22 cellular contexts compared by ENCODE assay signal in the genomic region with DNA sequence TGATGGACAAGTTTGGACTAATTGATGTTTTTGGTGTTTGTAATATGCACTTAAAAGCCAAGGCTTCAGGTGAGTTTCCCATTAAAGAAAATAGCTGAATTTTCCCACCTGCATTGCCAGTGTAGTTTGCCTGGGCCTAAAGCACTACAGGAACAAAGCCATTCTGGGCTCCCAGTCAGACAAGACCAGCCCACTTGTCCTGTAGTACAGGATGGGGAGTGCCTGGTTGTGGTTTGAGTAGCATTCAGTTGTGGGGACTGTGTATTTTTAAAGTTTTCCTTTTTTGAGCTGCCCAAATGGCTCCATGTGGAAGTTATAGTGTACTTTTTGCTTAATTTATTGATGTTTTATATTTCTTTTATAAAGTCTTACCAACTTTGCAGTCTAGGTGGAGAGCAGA.
"Had no signal": no experiment of that assay in that cellular context is flagged by ENCODE, and none has a peak within 500 bp of the region (broad histone marks: within the 10 kb centered on the region; RNA-seq: fewer than 3 reads in every experiment).

No MANE protein-coding gene starts in this region.

- H3K79me2 ChIP-seq: parathyroid adenoma had no signal

- H2AFZ ChIP-seq: parathyroid adenoma had no signal

- H3K9ac ChIP-seq: parathyroid adenoma had no signal

- H3K9me3 ChIP-seq: colonic mucosa, heart right ventricle, neutrophil, thoracic aorta, upper lobe of right lung had no signal

- H3K4me1 ChIP-seq: colonic mucosa, heart right ventricle, upper lobe of right lung had no signal

- DNase-seq: activated CD4-positive, alpha-beta T cell treated with anti-CD3 and anti-CD28 coated beads, Interleukin-2, amount 10 ng/mL, durations not matched to agents 7 days and 5 days; activated CD8-positive, alpha-beta T cell treated with anti-CD3 and anti-CD28 coated beads, Interleukin-2, amount 10 ng/mL, durations not matched to agents 7 days and 5 days; activated naive CD4-positive, alpha-beta T cell treated with Interleukin-2 at 50 U/mL for 16 hours; activated naive CD8-positive, alpha-beta T cell treated with anti-CD3 and anti-CD28 coated beads, Interleukin-2, amount 10 ng/mL, durations not matched to agents 7 days and 5 days; activated T-cell treated with anti-CD3 and anti-CD28 coated beads, Interleukin-2, amount 50 U/mL, for 24 hours; central memory CD4-positive, alpha-beta T cell; colonic mucosa; heart right ventricle; immature natural killer cell; mesendoderm; stimulated activated CD4-positive, alpha-beta T cell treated with anti-CD3 and anti-CD28 coated beads, Interleukin-4, amount 100 ng/mL, for 24 hours; T1000; upper lobe of right lung had no signal

- H3K4me3 ChIP-seq: colonic mucosa, heart right ventricle, thoracic aorta, upper lobe of right lung had no signal

- H3K27ac ChIP-seq: colonic mucosa, heart right ventricle, neutrophil, parathyroid adenoma, thoracic aorta, upper lobe of right lung had no signal

- ATAC-seq: activated CD4-positive, CD25-positive, alpha-beta regulatory T cell treated with anti-CD3 and anti-CD28 coated beads, Interleukin-2, amount 50 U/mL, for 24 hours; activated CD8-positive, alpha-beta T cell treated with anti-CD3 and anti-CD28 coated beads, Interleukin-2, amount 10 ng/mL, durations not matched to agents 7 days and 5 days; heart right ventricle; natural killer cell treated with Interleukin-12 subunit alpha and Interleukin-12 subunit beta and Interleukin-15 and Interleukin-18, amount 100 ng/mL, for 72 hours; sciatic nerve; stimulated activated effector memory CD8-positive, alpha-beta T cell treated with anti-CD3 and anti-CD28 coated beads, Interleukin-12 subunit alpha, Interleukin-12 subunit beta, amount 100 ng/mL, for 72 hours; upper lobe of right lung had no signal

- H3K36me3 ChIP-seq: colonic mucosa had no signal

- H3K27ac Mint-ChIP-seq: activated CD4-positive, alpha-beta T cell treated with anti-CD3 and anti-CD28 coated beads, Interleukin-2, amount 10 ng/mL, durations not matched to agents 7 days and 5 days; activated CD8-positive, alpha-beta T cell treated with anti-CD3 and anti-CD28 coated beads, Interleukin-2, amount 10 ng/mL, durations not matched to agents 7 days and 5 days; activated naive CD8-positive, alpha-beta T cell treated with anti-CD3 and anti-CD28 coated beads, Interleukin-2, amount 10 ng/mL, durations not matched to agents 7 days and 5 days; activated T-cell treated with anti-CD3 and anti-CD28 coated beads, Interleukin-2, amount 50 U/mL, for 24 hours; activated T-helper 2 cell treated with anti-CD3 and anti-CD28 coated beads, Interferon-gamma antibody, Interleukin-2, Interleukin-4, amounts not matched to agents 10 μg/mL and 5 μg/mL and 100 μg/mL, durations not matched to agents 14 hours and 24 hours and 36 hours; brain; natural killer cell treated with Interleukin-12 subunit alpha and Interleukin-12 subunit beta and Interleukin-15 and Interleukin-18, amount 100 ng/mL, for 72 hours; stimulated activated effector memory CD8-positive, alpha-beta T cell treated with anti-CD3 and anti-CD28 coated beads, Interleukin-12 subunit alpha, Interleukin-12 subunit beta, amount 100 ng/mL, for 72 hours had no signal

- H3K4me1 Mint-ChIP-seq: immature natural killer cell; stimulated activated effector memory CD8-positive, alpha-beta T cell treated with anti-CD3 and anti-CD28 coated beads, Interleukin-12 subunit alpha, Interleukin-12 subunit beta, amount 100 ng/mL, for 72 hours had no signal

- H3K4me3 Mint-ChIP-seq: activated CD4-positive, alpha-beta T cell treated with anti-CD3 and anti-CD28 coated beads, Interleukin-2, amount 10 ng/mL, durations not matched to agents 7 days and 5 days; activated CD8-positive, alpha-beta T cell treated with anti-CD3 and anti-CD28 coated beads, Interleukin-2, amount 10 ng/mL, durations not matched to agents 7 days and 5 days; activated naive CD8-positive, alpha-beta T cell treated with anti-CD3 and anti-CD28 coated beads, Interleukin-2, amount 10 ng/mL, durations not matched to agents 7 days and 5 days; activated T-cell treated with anti-CD3 and anti-CD28 coated beads, Interleukin-2, amount 50 U/mL, for 24 hours; brain; immature natural killer cell; natural killer cell treated with Interleukin-12 subunit alpha and Interleukin-12 subunit beta and Interleukin-15 and Interleukin-18, amount 100 ng/mL, for 72 hours; stimulated activated effector memory CD8-positive, alpha-beta T cell treated with anti-CD3 and anti-CD28 coated beads, Interleukin-12 subunit alpha, Interleukin-12 subunit beta, amount 100 ng/mL, for 72 hours had no signal

- H3K27me3 Mint-ChIP-seq: activated CD4-positive, alpha-beta T cell treated with anti-CD3 and anti-CD28 coated beads, Interleukin-2, amount 10 ng/mL, durations not matched to agents 7 days and 5 days; activated naive CD8-positive, alpha-beta T cell treated with anti-CD3 and anti-CD28 coated beads, Interleukin-2, amount 10 ng/mL, durations not matched to agents 7 days and 5 days; activated T-cell treated with anti-CD3 and anti-CD28 coated beads, Interleukin-2, amount 50 U/mL, for 24 hours; brain; natural killer cell treated with Interleukin-12 subunit alpha and Interleukin-12 subunit beta and Interleukin-15 and Interleukin-18, amount 100 ng/mL, for 72 hours had no signal

- H3K9me3 Mint-ChIP-seq: activated CD4-positive, alpha-beta T cell treated with anti-CD3 and anti-CD28 coated beads, Interleukin-2, amount 10 ng/mL, durations not matched to agents 7 days and 5 days; activated naive CD8-positive, alpha-beta T cell treated with anti-CD3 and anti-CD28 coated beads, Interleukin-2, amount 10 ng/mL, durations not matched to agents 7 days and 5 days; activated T-cell treated with anti-CD3 and anti-CD28 coated beads, Interleukin-2, amount 50 U/mL, for 24 hours; activated T-helper 2 cell treated with anti-CD3 and anti-CD28 coated beads, Interferon-gamma antibody, Interleukin-2, Interleukin-4, amounts not matched to agents 10 μg/mL and 5 μg/mL and 100 μg/mL, durations not matched to agents 14 hours and 24 hours and 36 hours; brain; immature natural killer cell; natural killer cell treated with Interleukin-12 subunit alpha and Interleukin-12 subunit beta and Interleukin-15 and Interleukin-18, amount 100 ng/mL, for 72 hours; stimulated activated effector memory CD8-positive, alpha-beta T cell treated with anti-CD3 and anti-CD28 coated beads, Interleukin-12 subunit alpha, Interleukin-12 subunit beta, amount 100 ng/mL, for 72 hours had no signal

- H3K27me3 ChIP-seq: colonic mucosa, heart right ventricle, neutrophil, upper lobe of right lung had no signal
